In the genomic region with DNA sequence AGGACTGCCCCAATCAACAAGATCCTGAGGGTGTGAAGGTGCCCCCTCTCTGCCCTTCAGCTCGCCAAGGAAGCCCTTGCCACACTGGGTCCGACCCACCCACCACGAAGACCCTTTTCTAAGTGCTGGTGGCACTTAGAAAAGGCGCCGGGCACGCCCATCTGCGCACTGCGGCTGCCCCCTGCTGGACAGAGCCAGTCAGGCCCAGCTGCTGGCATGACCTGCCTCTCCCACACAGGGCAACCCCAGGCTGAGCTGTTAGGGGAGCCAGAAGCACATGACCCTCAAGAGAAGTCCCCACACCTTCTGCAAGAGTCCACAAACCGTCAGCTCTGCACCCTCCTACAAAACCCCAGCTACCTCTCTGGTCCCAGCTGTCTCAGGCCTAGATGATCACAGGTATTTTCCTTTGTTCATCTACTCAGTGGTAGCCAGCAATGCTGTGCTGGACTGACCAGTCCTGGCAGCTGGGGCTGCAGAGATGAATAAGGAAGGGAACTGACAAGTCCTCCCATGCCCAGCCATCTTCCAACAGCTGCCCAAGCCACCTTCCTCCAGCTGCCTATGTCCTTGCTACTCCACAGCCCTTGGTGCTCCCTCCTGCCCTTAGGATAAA, we compare ENCODE assay signal across 8 cellular contexts. TPM values are rescaled to one million over a fixed set of nuclear protein-coding genes. Genes with fewer than 3 reads are reported as not detected.
DNase-seq lines count a peak whose midpoint lies in the region; ATAC-seq and TF ChIP-seq lines count a peak whose summit lies in the region.

No MANE protein-coding gene starts in this region.

- TF ChIP-seq EP300 in suprapubic skin (IDR thresholded peaks at IDR 0.05), result no peak

- peaks cover 38% of the 10 kb centered on the region for H3K27me3 Mint-ChIP-seq in Calu3 (ENCODE audit: unreplicated experiment)

- no peak overlapping the region for H3K27ac ChIP-seq in neutrophil
- H3K27ac ChIP-seq in suprapubic skin, result no peak overlapping the region

- no peak overlapping the region for H3K27ac Mint-ChIP-seq in Calu3 (ENCODE audit: unreplicated experiment)

- H3K9me3 Mint-ChIP-seq in Calu3 (ENCODE audit: low read depth, unreplicated experiment), result no peaks in the 10 kb centered on the region

- H3K4me3 ChIP-seq in fibroblast of pulmonary artery (replicated peaks; ENCODE audit: low read depth, low read length) (no peak overlapping the region), neutrophil (ENCODE audit: low read depth in 1 of 2, low read length in 1 of 2) (no peak overlapping the region), suprapubic skin (no peak overlapping the region)

- BruUV-seq in Calu3 (replicated peaks; lab: Mats Ljungman, UMichigan), result no TSS peak

- ATAC-seq in HG03354 (IDR thresholded peaks at IDR 0.05; ENCODE audit: poor library complexity, severe bottlenecking, unreplicated experiment) (peak; percentile 53), HG03039 (IDR thresholded peaks at IDR 0.05; ENCODE audit: unreplicated experiment) (no peak)

- no peak overlapping the region for H3K4me3 Mint-ChIP-seq in Calu3 (ENCODE audit: low read depth, unreplicated experiment)

- CTCF ChIA-PET in Calu3 (lab: Charles Lee), result interaction anchor here (0.7 to 1.0 kb wide), 2 partner anchors 858 to 918 kb away, joined by 6 to 7 read pairs; no protein-coding TSS in a partner anchor

- H3K4me1 Mint-ChIP-seq in Calu3 (ENCODE audit: low read depth, unreplicated experiment), result no peaks in the 10 kb centered on the region

- TF ChIP-seq CTCF in Calu3 (IDR thresholded peaks at IDR 0.05; ENCODE audit: unreplicated experiment), result peak; percentile 88
- TF ChIP-seq CTCF in fibroblast of pulmonary artery (IDR thresholded peaks at IDR 0.05; ENCODE audit: low read length, missing control alignments), result peak; percentile 87
- TF ChIP-seq CTCF in neutrophil (IDR thresholded peaks at IDR 0.05), result peak; percentile 73
- TF ChIP-seq CTCF in suprapubic skin (IDR thresholded peaks at IDR 0.05), result peak; percentile 84 to 90

- DNase-seq in Calu3 (peak; percentile 84), OCI-M1 (lab: John Stamatoyannopoulos, UW) (peak; percentile 73), fibroblast of pulmonary artery (ENCODE audit: low read depth) (peak; percentile 50), suprapubic skin (ENCODE audit: low spot score in 2 of 2) (no peak)
- DNase-seq in activated T-cell treated with anti-CD3 and anti-CD28 coated beads, Interleukin-2, amount 50 U/mL, for 48 hours, result peak; percentile 84 to 85

- H3K27me3 ChIP-seq in neutrophil (peaks cover 13% of the 10 kb centered on the region), suprapubic skin (peaks cover 39% of the 10 kb centered on the region)

- no peaks in the 10 kb centered on the region for H3K36me3 ChIP-seq in neutrophil
- H3K36me3 ChIP-seq in suprapubic skin, result no peaks in the 10 kb centered on the region

- H3K9me3 ChIP-seq in neutrophil, result no peaks in the 10 kb centered on the region
- H3K9me3 ChIP-seq in suprapubic skin, result no peaks in the 10 kb centered on the region

- intact Hi-C loops in Calu3 (cut with micrococcal nuclease; ENCODE audit: unreplicated experiment), result loop anchor here (2.0 to 5.0 kb wide), 2 partner anchors 727 to 858 kb away; no protein-coding TSS in a partner anchor

- 0% methylated on average over 4 of the region's 9 CpGs for WGBS in suprapubic skin

- TF ChIP-seq POLR2A in suprapubic skin (IDR thresholded peaks at IDR 0.05), result no peak

- H3K4me1 ChIP-seq in neutrophil (ENCODE audit: control insufficient read depth in 1 of 2, insufficient read depth in 1 of 2, low read depth in 1 of 2, low read length in 1 of 2) (no peaks in the 10 kb centered on the region), suprapubic skin (no peaks in the 10 kb centered on the region)

- H3K36me3 Mint-ChIP-seq in Calu3 (ENCODE audit: insufficient read depth, unreplicated experiment), result peaks cover 8% of the 10 kb centered on the region

RNA-seq across cellular contexts. Expression of a gene that starts 40.0 kb away (rescaled TPM):
- total RNA-seq in Calu3 (2022) (64.4 and 94.1 TPM in 2 replicates), suprapubic skin (100 to 1,000 TPM in 1 of 4 donors, 10 to 100 TPM in 3; 47.7 to 107 (median 56.1) TPM)

Comparison
In these comparisons a context has a peak if more than half of its experiments do, and no peak if none do; other contexts are left out.
1. DNase-seq: peak in Calu3 (single experiment), OCI-M1 (single experiment), activated T-cell treated with anti-CD3 and anti-CD28 coated beads, Interleukin-2, amount 50 U/mL, for 48 hours (2 of 2) and fibroblast of pulmonary artery (single experiment); none in suprapubic skin (0 of 2).
2. Peak in every context shown above with its lines, with median percentiles within 50 percentile points of each other: CTCF ChIP-seq.